In the genomic region with DNA sequence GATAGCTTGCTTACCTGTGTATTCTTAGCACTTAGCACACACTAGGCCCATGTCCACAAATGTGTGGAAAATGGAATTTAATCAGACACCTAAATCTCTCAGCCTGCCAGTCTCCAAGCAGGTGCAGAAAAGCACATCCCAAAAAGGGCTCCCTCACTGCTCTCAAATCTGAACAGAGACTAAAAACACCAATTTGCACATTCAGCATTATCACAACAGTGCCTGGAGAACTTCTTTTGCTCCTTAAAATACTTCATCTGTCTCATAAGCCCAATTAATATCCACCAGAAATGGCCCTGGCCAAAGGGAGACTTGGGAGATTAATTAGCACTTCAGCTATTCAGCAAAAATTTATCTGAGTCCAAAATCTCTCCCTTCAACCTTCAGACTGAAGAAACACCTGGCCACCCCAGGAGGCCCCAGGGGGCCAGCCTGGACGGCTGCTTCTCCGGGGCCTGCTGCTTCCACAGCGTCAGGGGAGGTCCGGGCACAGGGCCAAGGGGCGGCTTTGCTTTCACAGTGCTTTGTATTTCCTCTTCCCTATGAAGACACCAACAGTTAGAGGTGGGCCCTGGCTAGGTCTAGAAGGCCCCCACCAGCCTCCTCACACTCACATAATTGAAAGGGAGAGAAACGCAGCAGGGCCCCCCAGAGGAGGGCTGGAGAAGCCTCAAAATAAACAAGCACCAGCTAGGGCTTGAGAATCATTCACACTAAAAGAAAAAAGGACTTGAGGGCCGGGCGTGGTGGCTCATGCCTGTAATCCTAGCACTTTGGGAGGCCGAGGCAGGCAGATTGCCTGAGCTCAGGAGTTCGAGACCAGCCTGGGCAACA, we compare ENCODE assay signal across 10 cellular contexts. TPM values are rescaled to one million over a fixed set of nuclear protein-coding genes. Genes with fewer than 3 reads are reported as not detected.
DNase-seq lines count a peak whose midpoint lies in the region; ATAC-seq and TF ChIP-seq lines count a peak whose summit lies in the region.
"Had no signal": no experiment of that assay in that cellular context is flagged by ENCODE, and none has a peak within 500 bp of the region (broad histone marks: within the 10 kb centered on the region; RNA-seq: fewer than 3 reads in every experiment).

No MANE protein-coding gene starts in this region.

- DNase-seq in A673 (ENCODE audit: low spot score) (peak; percentile 78), NCI-H146 treated with DMSO at 0.1 percent for 48 hours (lab: John Stamatoyannopoulos, UW; ENCODE audit: unreplicated experiment) (peak; percentile 75), adrenal gland (peak; percentile 72 to 92 (median 83)), left lobe of liver (ENCODE audit: low spot score) (peak; percentile 54), COLO829 (ENCODE audit: low spot score) (no peak), middle frontal gyrus (ENCODE audit: extremely low spot score, low spot score) (no peak), natural killer cell (no peak)

- TF ChIP-seq POLR2A in adrenal gland (IDR thresholded peaks at IDR 0.05) = no peak

- no peaks in the 10 kb centered on the region for H3K9me3 Mint-ChIP-seq in natural killer cell
- H3K9me3 Mint-ChIP-seq: CD8-positive, alpha-beta T cell; neural crest cell had no signal

- peak; percentile 90 for ATAC-seq in GM21723 (IDR thresholded peaks at IDR 0.05; ENCODE audit: unreplicated experiment)
- peak; percentile 55 for ATAC-seq in left lobe of liver
- ATAC-seq in natural killer cell = no peak
- ATAC-seq: CD8-positive, alpha-beta T cell had no signal

- POLR2A ChIA-PET in A673 (lab: Charles Lee; ENCODE audit: low non-redundant PET) = interaction anchor here (0.6 kb wide), 1 partner anchor 406 kb away, joined by 5 read pairs; no protein-coding TSS in a partner anchor

- H3K27me3 ChIP-seq in A673 (replicated peaks; ENCODE audit: insufficient read depth, low read depth, low read length, poor library complexity) (no peaks in the 10 kb centered on the region), adrenal gland (no peaks in the 10 kb centered on the region)

- H3K36me3 ChIP-seq in A673 (ENCODE audit: insufficient read depth, low read length, poor library complexity, severe bottlenecking) (no peaks in the 10 kb centered on the region), adrenal gland (replicated peaks in 1 of 2) (no peaks in the 10 kb centered on the region)

- peaks cover 33% of the 10 kb centered on the region for H3K4me1 ChIP-seq in A673 (ENCODE audit: insufficient read depth, low read length, poor library complexity, severe bottlenecking)
- peaks cover 27 to 53% of the 10 kb centered on the region in 2 donors for H3K4me1 ChIP-seq in adrenal gland (replicated peaks in 1 of 2)

- intact Hi-C loops in A673 (cut with micrococcal nuclease; ENCODE audit: unreplicated experiment) = no loop called here
- intact Hi-C loops in adrenal gland (cut with DNase I) = no loop called here
- intact Hi-C loops in natural killer cell (cut with micrococcal nuclease) = no loop called here

- H3K27me3 Mint-ChIP-seq in natural killer cell (ENCODE audit: low read depth in 2 of 2) = no peaks in the 10 kb centered on the region

- no TSS peak for BruUV-seq in A673 (replicated peaks; lab: Mats Ljungman, UMichigan)

- H3K36me3 Mint-ChIP-seq in natural killer cell = no peaks in the 10 kb centered on the region
- H3K36me3 Mint-ChIP-seq: CD8-positive, alpha-beta T cell had no signal

- H3K9me3 ChIP-seq in A673 (ENCODE audit: low read depth, low read length, poor library complexity, severe bottlenecking) = no peaks in the 10 kb centered on the region
- no peaks in the 10 kb centered on the region for H3K9me3 ChIP-seq in adrenal gland (replicated peaks in 1 of 3)

- 26 to 37% (median 28%) methylated on average over 10 of the region's 10 CpGs for WGBS in adrenal gland, 4 donors

- H3K27ac Mint-ChIP-seq in natural killer cell = peak overlapping the region in 1 of 2 donors; percentile 53
- H3K27ac Mint-ChIP-seq: CD8-positive, alpha-beta T cell had no signal

- 0 out of 2 replicates have a peak, but pooled peaks have one; percentile 14 for TF ChIP-seq CTCF in A673 (conservative IDR thresholded peaks at IDR 0.05; ENCODE audit: low read depth, low read length)
- no peak for TF ChIP-seq CTCF in adrenal gland (IDR thresholded peaks at IDR 0.05)
- no peak for TF ChIP-seq CTCF in natural killer cell (IDR thresholded peaks at IDR 0.05)

- H3K4me3 Mint-ChIP-seq in natural killer cell = no peak overlapping the region
- H3K4me3 Mint-ChIP-seq: CD8-positive, alpha-beta T cell; neural crest cell had no signal

- H3K27ac ChIP-seq in A673 (ENCODE audit: low read depth, low read length, poor library complexity, severe bottlenecking) (peak overlapping the region; percentile 54), adrenal gland (peak overlapping the region in 3 of 5 donors; percentile 52 to 59 (median 58))

- CTCF ChIA-PET in A673 (lab: Charles Lee) = no interaction called here

- H3K4me3 ChIP-seq in A673 (ENCODE audit: low read depth, low read length, poor library complexity, severe bottlenecking) = no peak overlapping the region
- no peak overlapping the region for H3K4me3 ChIP-seq in adrenal gland

- peaks cover 8 to 38% of the 10 kb centered on the region in 2 donors for H3K4me1 Mint-ChIP-seq in natural killer cell

RNA-seq across cellular contexts. Expression of a gene that starts 18.0 kb away (rescaled TPM):
- 15.8 and 17.9 TPM in 2 replicates for total RNA-seq in A673 (2021)
- 100 to 1,000 TPM; 199 to 585 (median 385) TPM for total RNA-seq in adrenal gland
- polyA plus RNA-seq in adrenal gland = 100 to 1,000 TPM in 1 of 3 donors, 10 to 100 TPM in 2; 88.1 to 164 (median 96.2) TPM
- 1.6 TPM for total RNA-seq in left lobe of liver
- total RNA-seq in natural killer cell = 10 to 100 TPM in 1 of 3 donors, 1 to 10 TPM in 2; 8.9 to 11.6 (median 9.0) TPM

Comparison
In these comparisons a context has a peak if more than half of its experiments do, and no peak if none do; other contexts are left out.
1. DNase-seq: peak in A673 (single experiment), NCI-H146 treated with DMSO at 0.1 percent for 48 hours (single experiment), adrenal gland (7 of 7) and left lobe of liver (single experiment); none in COLO829 (single experiment), middle frontal gyrus (single experiment) and natural killer cell (single experiment).
2. ATAC-seq: peak in GM21723 (single experiment) and left lobe of liver (single experiment); none in natural killer cell (0 of 3).
3. RNA of a gene that starts 18.0 kb away (total RNA-seq): 199 to 585 TPM in adrenal gland; 15.8 to 17.9 TPM in A673, 8.9 to 11.6 TPM in natural killer cell and 1.6 TPM in left lobe of liver (single experiment); every median in the first group is over 10 times any median in the second.